8 cellular contexts compared by ENCODE assay signal in genomic region chr3:43638594-43639447, GRCh38. TPM values are rescaled to one million over a fixed set of nuclear protein-coding genes. Genes with fewer than 3 reads are reported as not detected.
DNase-seq lines count a peak whose midpoint lies in the region; ATAC-seq, FAIRE-seq and TF ChIP-seq lines count a peak whose summit lies in the region.

No MANE protein-coding gene starts in this region.

- DNase-seq in A549 (ENCODE audit: low read depth in 1 of 2, low spot score in 1 of 2) (peak in 1 of 2 experiments; percentile 54), NAMALWA (ENCODE audit: low spot score) (peak; percentile 28), mucosa of gallbladder (ENCODE audit: low spot score) (peak; percentile 17), suprapubic skin (ENCODE audit: low spot score in 2 of 2) (no peak), amniotic stem cell (lab: John Stamatoyannopoulos, UW) (no peak), medulla oblongata (ENCODE audit: extremely low spot score) (no peak)
- peak; percentile 60 to 63 for DNase-seq in activated T-cell treated with anti-CD3 and anti-CD28 coated beads, Interleukin-2, amount 50 U/mL, for 48 hours

- ATAC-seq in A549 = peak; percentile 80 to 90
- ATAC-seq in GM19025 (IDR thresholded peaks at IDR 0.05; ENCODE audit: low read depth, unreplicated experiment) = peak; percentile 49

- CTCF ChIA-PET in A549 (lab: Yijun Ruan, JAX) = interaction anchor here (0.7 to 0.8 kb wide), 3 partner anchors 9 to 66 kb away, joined by 3 read pairs; no protein-coding TSS in a partner anchor

- POLR2A ChIA-PET in A549 (lab: Yijun Ruan, JAX) = no interaction called here

- TF ChIP-seq POLR2A in A549 (IDR thresholded peaks at IDR 0.05; ENCODE audit: low read length) (no peak), suprapubic skin (IDR thresholded peaks at IDR 0.05) (no peak)

- H3K27ac ChIP-seq in A549 (peak overlapping the region; percentile 50 to 81; a peak in 4 of 6 replicates), suprapubic skin (no peak overlapping the region)

- TF ChIP-seq RAD21 in A549 (conservative IDR thresholded peaks at IDR 0.05 in 1 of 2, IDR thresholded peaks at IDR 0.05 in 1 of 2) = peak; percentile 44 to 59; a peak in 4 of 5 replicates

- no peak for TF ChIP-seq EP300 in A549 (IDR thresholded peaks at IDR 0.05)
- no peak for TF ChIP-seq EP300 in suprapubic skin (IDR thresholded peaks at IDR 0.05)

- H3K36me3 ChIP-seq in suprapubic skin = no peaks in the 10 kb centered on the region

- FAIRE-seq in A549 (lab: Jason Lieb, UNC) = no peak

- no peaks in the 10 kb centered on the region for H3K27me3 ChIP-seq in suprapubic skin

- H3K9me3 ChIP-seq in A549 = no peaks in the 10 kb centered on the region
- H3K9me3 ChIP-seq in suprapubic skin = no peaks in the 10 kb centered on the region

- WGBS in A549 (ENCODE audit: missing lambda C conversion rate) = 34% methylated on average over 9 of the region's 9 CpGs
- 49% methylated on average over 9 of the region's 9 CpGs for WGBS in suprapubic skin

- TF ChIP-seq CTCF in A549 (IDR thresholded peaks at IDR 0.05) (peak; percentile 44), suprapubic skin (IDR thresholded peaks at IDR 0.05) (no peak)

- H3K4me3 ChIP-seq in A549 = no peak overlapping the region
- H3K4me3 ChIP-seq in suprapubic skin = no peak overlapping the region

- peak overlapping the region; percentile 63 for H3K4me2 ChIP-seq in A549

- peaks cover 16% of the 10 kb centered on the region for H3K4me1 ChIP-seq in A549
- no peaks in the 10 kb centered on the region for H3K4me1 ChIP-seq in suprapubic skin

TF ChIP-seq in A549, 52 proteins besides CTCF, POLR2A, EP300 and RAD21:
- peak; percentile 57 for TF ChIP-seq MAFK (IDR thresholded peaks at IDR 0.05; ENCODE audit: partially characterized antibody)
- TF ChIP-seq TFCP2L1 (CRISPR knock-in tag; IDR thresholded peaks at IDR 0.05) = no peak

RNA-seq across cellular contexts. Expression of gene ANO10, which starts 17.0 kb away (rescaled TPM):
- polyA plus RNA-seq in A549 (2011; rRNA removed) (19.9 and 22.8 TPM in 2 replicates), A549 (2017; fragmentation: RNase III; extraction: RNeasy Plus Mini Kit Qiagen cat#74134 plus additional on column Dnase treatment) (19.9 to 20.8 TPM (median 20.0 TPM) in 3 replicates)
- 6.2 and 8.2 TPM in 2 replicates for polyA plus RNA-seq in A549 (2012; cell fraction: cytosol; rRNA removed)
- 14.5 and 15.2 TPM in 2 replicates for polyA plus RNA-seq in A549 (2012; cell fraction: nucleus; rRNA removed)
- 21.6 and 22.9 TPM in 2 replicates for polyA minus RNA-seq in A549 (2011; rRNA and poly(A)+ RNA removed)
- total RNA-seq in mucosa of gallbladder (46.6 TPM), suprapubic skin (10 to 100 TPM; 28.2 to 36.9 (median 31.6) TPM)

RNA-seq across cellular contexts. Expression of gene ABHD5, which starts 51.9 kb away (rescaled TPM):
- polyA plus RNA-seq in A549 (2011; rRNA removed) (17.3 and 17.8 TPM in 2 replicates), A549 (2017; fragmentation: RNase III; extraction: RNeasy Plus Mini Kit Qiagen cat#74134 plus additional on column Dnase treatment) (16.2 to 16.6 TPM (median 16.4 TPM) in 3 replicates)
- polyA plus RNA-seq in A549 (2012; cell fraction: cytosol; rRNA removed) = 8.2 and 8.9 TPM in 2 replicates
- polyA plus RNA-seq in A549 (2012; cell fraction: nucleus; rRNA removed) = 4.3 and 7.7 TPM in 2 replicates
- polyA minus RNA-seq in A549 (2011; rRNA and poly(A)+ RNA removed) = 12.0 and 12.4 TPM in 2 replicates
- total RNA-seq in mucosa of gallbladder (19.7 TPM), suprapubic skin (100 to 1,000 TPM in 1 of 4 donors, 10 to 100 TPM in 3; 62.7 to 130 (median 88.3) TPM)

Comparison
In these comparisons a context has a peak if more than half of its experiments do, and no peak if none do; other contexts are left out.
1. DNase-seq: peak in NAMALWA (single experiment), activated T-cell treated with anti-CD3 and anti-CD28 coated beads, Interleukin-2, amount 50 U/mL, for 48 hours (2 of 2) and mucosa of gallbladder (single experiment); none in suprapubic skin (0 of 2), amniotic stem cell (single experiment) and medulla oblongata (single experiment).